Comparison of ENCODE assay signal across 1 cellular context in the genomic region with DNA sequence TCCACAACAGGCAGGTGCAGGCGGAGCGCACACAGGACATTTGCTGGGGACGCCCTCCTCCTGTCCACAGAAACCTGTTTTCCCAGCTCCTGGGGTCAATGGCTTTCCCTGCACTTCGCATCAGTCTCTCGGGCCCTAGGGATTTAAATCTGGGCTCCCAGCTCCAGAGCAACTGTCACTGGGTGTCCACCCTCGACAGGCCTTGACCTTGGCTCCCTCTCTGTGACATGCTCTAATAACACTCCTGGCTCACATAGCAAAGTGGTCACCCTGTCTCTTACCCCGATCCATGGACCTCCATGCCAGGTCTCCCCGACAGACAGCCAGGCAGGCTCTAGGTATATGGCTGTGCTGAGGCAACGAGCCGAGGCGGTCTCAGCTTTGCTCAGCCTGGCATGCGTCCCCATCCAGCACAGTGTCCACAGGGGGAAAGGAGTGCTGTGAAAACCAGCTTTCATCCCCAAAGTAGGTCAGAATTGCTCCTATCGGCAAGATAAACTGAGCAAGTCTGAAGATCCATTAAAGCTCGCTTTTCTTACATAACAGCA.
TF ChIP-seq lines count a peak whose summit lies in the region.

No MANE protein-coding gene starts in this region.

TF ChIP-seq in HepG2, 621 proteins besides CTCF, POLR2A, EP300 and RAD21 (continued from another document):
- TF ChIP-seq, protein P1, sequence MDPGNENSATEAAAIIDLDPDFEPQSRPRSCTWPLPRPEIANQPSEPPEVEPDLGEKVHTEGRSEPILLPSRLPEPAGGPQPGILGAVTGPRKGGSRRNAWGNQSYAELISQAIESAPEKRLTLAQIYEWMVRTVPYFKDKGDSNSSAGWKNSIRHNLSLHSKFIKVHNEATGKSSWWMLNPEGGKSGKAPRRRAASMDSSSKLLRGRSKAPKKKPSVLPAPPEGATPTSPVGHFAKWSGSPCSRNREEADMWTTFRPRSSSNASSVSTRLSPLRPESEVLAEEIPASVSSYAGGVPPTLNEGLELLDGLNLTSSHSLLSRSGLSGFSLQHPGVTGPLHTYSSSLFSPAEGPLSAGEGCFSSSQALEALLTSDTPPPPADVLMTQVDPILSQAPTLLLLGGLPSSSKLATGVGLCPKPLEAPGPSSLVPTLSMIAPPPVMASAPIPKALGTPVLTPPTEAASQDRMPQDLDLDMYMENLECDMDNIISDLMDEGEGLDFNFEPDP (CRISPR knock-in tag; conservative IDR thresholded peaks at IDR 0.05) = 0 out of 2 replicates have a peak, but pooled peaks have one; percentile 64
